5 cellular contexts compared by ENCODE assay signal in the genomic region with DNA sequence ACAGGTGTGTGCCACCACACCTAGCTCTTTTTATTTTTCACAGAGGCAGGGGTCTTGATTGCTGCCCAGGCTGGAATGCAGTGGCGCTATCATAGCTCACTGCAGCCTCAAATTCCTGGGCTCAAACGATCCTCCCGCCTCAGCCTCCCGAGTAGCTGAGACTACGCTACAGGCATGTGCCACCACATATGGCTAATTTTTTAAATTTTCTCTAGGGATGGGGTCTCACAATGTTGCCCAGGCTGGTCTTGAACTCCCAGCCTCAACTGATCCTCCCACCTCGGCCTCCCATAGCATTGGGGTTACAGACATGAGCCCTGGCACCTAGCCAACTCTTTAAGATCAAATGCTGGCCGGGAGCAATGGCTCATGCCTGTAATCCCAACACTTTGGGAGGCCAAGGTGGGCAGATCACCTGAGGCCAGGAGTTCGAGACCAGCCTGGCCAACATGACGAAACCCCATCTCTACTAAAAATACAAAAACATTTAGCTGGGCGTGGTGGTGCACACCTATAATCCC. TPM values are rescaled to one million over a fixed set of nuclear protein-coding genes. Genes with fewer than 3 reads are reported as not detected.
"Had no signal": no experiment of that assay in that cellular context is flagged by ENCODE, and none has a peak within 500 bp of the region (broad histone marks: within the 10 kb centered on the region; RNA-seq: fewer than 3 reads in every experiment).

No MANE protein-coding gene starts in this region.

RNA-seq across cellular contexts. Expression of a gene that starts 50.6 kb away (rescaled TPM):
- total RNA-seq: GM23248, H4, H7, HT-29, IMR-90 had no signal
- polyA plus RNA-seq: GM23248, IMR-90 had no signal
